In the genomic region with DNA sequence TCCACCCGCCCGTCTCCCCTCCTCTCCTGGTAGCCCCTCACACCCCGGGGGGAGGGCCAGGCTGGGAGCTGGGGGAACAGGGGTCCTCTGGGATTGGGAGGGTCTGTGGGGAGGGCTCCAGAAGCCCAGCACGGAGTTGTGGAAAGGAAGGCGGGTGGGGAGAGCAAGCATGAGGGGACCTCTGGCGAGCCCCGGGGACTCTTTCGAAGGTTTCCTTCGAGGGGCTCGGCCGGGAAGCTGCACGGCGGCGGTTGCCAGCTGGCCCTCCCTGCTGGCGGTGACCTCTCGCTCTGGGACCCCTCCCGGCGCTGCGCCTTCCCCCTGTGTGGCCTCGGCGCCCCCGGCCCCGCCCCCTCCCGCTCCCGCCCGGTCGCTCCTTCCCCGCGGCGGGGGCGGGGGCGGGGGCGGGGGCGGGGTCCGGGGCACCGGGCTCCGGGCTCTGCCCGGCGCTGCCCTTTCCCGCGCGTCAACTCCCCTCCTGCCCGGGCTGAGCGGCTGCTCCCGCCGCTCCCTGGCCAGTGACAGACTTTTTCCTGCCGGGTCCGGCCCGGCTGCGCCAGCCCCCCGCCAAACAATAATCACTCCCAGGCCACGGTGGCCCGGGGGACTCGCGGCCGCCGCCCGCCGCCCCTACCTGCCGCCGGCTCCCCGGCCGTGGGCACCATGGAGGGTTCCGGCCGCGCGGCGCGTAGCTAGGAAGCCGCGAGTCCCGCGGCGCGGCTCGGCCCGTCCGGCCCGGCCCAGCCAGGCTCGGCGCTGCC, we compare ENCODE assay signal across 6 cellular contexts. TPM values are rescaled to one million over a fixed set of nuclear protein-coding genes. Genes with fewer than 3 reads are reported as not detected.
DNase-seq lines count a peak whose midpoint lies in the region; ATAC-seq and TF ChIP-seq lines count a peak whose summit lies in the region.

No MANE protein-coding gene starts in this region.

- H3K36me3 ChIP-seq in left ventricle myocardium inferior = no peaks in the 10 kb centered on the region

- H3K36me3 Mint-ChIP-seq in activated CD8-positive, alpha-beta memory T cell treated with anti-CD3 and anti-CD28 coated beads, Interleukin-2, amount 10 ng/mL, durations not matched to agents 7 days and 5 days = no peaks in the 10 kb centered on the region
- no peaks in the 10 kb centered on the region for H3K36me3 Mint-ChIP-seq in type B pancreatic cell

- no peaks in the 10 kb centered on the region for H3K9me3 ChIP-seq in left ventricle myocardium inferior (replicated peaks)

- TF ChIP-seq CTCF in left ventricle myocardium inferior (IDR thresholded peaks at IDR 0.05; ENCODE audit: borderline replicate concordance) = no peak
- TF ChIP-seq CTCF in type B pancreatic cell (conservative IDR thresholded peaks at IDR 0.05) = no peak

- no peak overlapping the region for H3K27ac Mint-ChIP-seq in activated CD8-positive, alpha-beta memory T cell treated with anti-CD3 and anti-CD28 coated beads, Interleukin-2, amount 10 ng/mL, durations not matched to agents 7 days and 5 days
- no peak overlapping the region for H3K27ac Mint-ChIP-seq in type B pancreatic cell

- peak overlapping the region; percentile 91 for H3K27ac ChIP-seq in left ventricle myocardium inferior (replicated peaks)

- H3K9me3 Mint-ChIP-seq in activated CD8-positive, alpha-beta memory T cell treated with anti-CD3 and anti-CD28 coated beads, Interleukin-2, amount 10 ng/mL, durations not matched to agents 7 days and 5 days (ENCODE audit: low read depth) = no peaks in the 10 kb centered on the region
- no peaks in the 10 kb centered on the region for H3K9me3 Mint-ChIP-seq in type B pancreatic cell

- peaks cover 66% of the 10 kb centered on the region for H3K27me3 Mint-ChIP-seq in activated CD8-positive, alpha-beta memory T cell treated with anti-CD3 and anti-CD28 coated beads, Interleukin-2, amount 10 ng/mL, durations not matched to agents 7 days and 5 days
- H3K27me3 Mint-ChIP-seq in type B pancreatic cell = peaks cover 33% of the 10 kb centered on the region

- no peak for DNase-seq in activated CD8-positive, alpha-beta memory T cell treated with anti-CD3 and anti-CD28 coated beads, Interleukin-2, amount 10 ng/mL, durations not matched to agents 7 days and 5 days
- DNase-seq in activated CD8-positive, alpha-beta memory T cell treated with anti-CD3 and anti-CD28 coated beads for 24 hours = no peak
- DNase-seq in left ventricle myocardium inferior (no peak), type B pancreatic cell (ENCODE audit: extremely low spot score, unreplicated experiment) (no peak), SW 1271 (lab: John Stamatoyannopoulos, UW) (no peak), NCI-H1694 (lab: John Stamatoyannopoulos, UW) (no peak)

- peaks cover 31% of the 10 kb centered on the region for H3K27me3 ChIP-seq in left ventricle myocardium inferior (ENCODE audit: low read depth)

- peak; percentile 3 for ATAC-seq in activated CD8-positive, alpha-beta memory T cell treated with anti-CD3 and anti-CD28 coated beads, Interleukin-2, amount 10 ng/mL, durations not matched to agents 7 days and 5 days

- CTCF ChIA-PET in activated CD8-positive, alpha-beta memory T cell treated with anti-CD3 and anti-CD28 coated beads, Interleukin-2, amount 10 ng/mL, durations not matched to agents 7 days and 5 days (lab: Charles Lee) = interaction anchor here (0.8 to 32.6 kb wide), 5 partner anchors 4 to 256 kb away, joined by 3 to 1153 read pairs (median 9); partner anchors contain the start of genes CLCF1, POLD4 and RAD9A

- peaks cover 50% of the 10 kb centered on the region for H3K4me1 Mint-ChIP-seq in activated CD8-positive, alpha-beta memory T cell treated with anti-CD3 and anti-CD28 coated beads, Interleukin-2, amount 10 ng/mL, durations not matched to agents 7 days and 5 days
- H3K4me1 Mint-ChIP-seq in type B pancreatic cell (ENCODE audit: unreplicated experiment) = peaks cover 39% of the 10 kb centered on the region

- peak overlapping the region; percentile 82 for H3K4me3 ChIP-seq in left ventricle myocardium inferior

- intact Hi-C loops in left ventricle myocardium inferior (cut with micrococcal nuclease) = no loop called here

- H3K4me3 Mint-ChIP-seq in activated CD8-positive, alpha-beta memory T cell treated with anti-CD3 and anti-CD28 coated beads, Interleukin-2, amount 10 ng/mL, durations not matched to agents 7 days and 5 days = no peak overlapping the region
- H3K4me3 Mint-ChIP-seq in type B pancreatic cell = peak overlapping the region; percentile 88

- H3K4me1 ChIP-seq in left ventricle myocardium inferior = peaks cover 52% of the 10 kb centered on the region

RNA-seq across cellular contexts. Expression of gene CLCF1, which starts 1.0 kb away (rescaled TPM):
- total RNA-seq in activated CD8-positive, alpha-beta memory T cell treated with anti-CD3 and anti-CD28 coated beads, Interleukin-2, amount 10 ng/mL, durations not matched to agents 7 days and 5 days = 1 to 10 TPM in 1 of 2 experiments, under 1 TPM in 1; 0.76 to 1.9 TPM
- total RNA-seq in left ventricle myocardium inferior (0.82 TPM), type B pancreatic cell (ENCODE audit: low replicate concordance) (3.2 and 6.7 TPM in 2 replicates)

RNA-seq across cellular contexts. Expression of gene POLD4, which starts 19.1 kb away (rescaled TPM):
- 10 to 100 TPM; 36.5 to 49.6 TPM for total RNA-seq in activated CD8-positive, alpha-beta memory T cell treated with anti-CD3 and anti-CD28 coated beads, Interleukin-2, amount 10 ng/mL, durations not matched to agents 7 days and 5 days
- total RNA-seq in left ventricle myocardium inferior (47.0 TPM), type B pancreatic cell (ENCODE audit: low replicate concordance) (15.0 and 29.4 TPM in 2 replicates)

RNA-seq across cellular contexts. Expression of gene RAD9A, which starts 19.4 kb away (rescaled TPM):
- 10 to 100 TPM; 49.6 to 80.5 TPM for total RNA-seq in activated CD8-positive, alpha-beta memory T cell treated with anti-CD3 and anti-CD28 coated beads, Interleukin-2, amount 10 ng/mL, durations not matched to agents 7 days and 5 days
- 7.0 TPM for total RNA-seq in left ventricle myocardium inferior
- total RNA-seq in type B pancreatic cell (ENCODE audit: low replicate concordance) = 29.5 and 41.2 TPM in 2 replicates

RNA-seq across cellular contexts. Expression of gene PPP1CA, which starts 29.2 kb away (rescaled TPM):
- 100 to 1,000 TPM; 309 to 360 TPM for total RNA-seq in activated CD8-positive, alpha-beta memory T cell treated with anti-CD3 and anti-CD28 coated beads, Interleukin-2, amount 10 ng/mL, durations not matched to agents 7 days and 5 days
- 86.0 TPM for total RNA-seq in left ventricle myocardium inferior
- 137 TPM in 2 replicates for total RNA-seq in type B pancreatic cell (ENCODE audit: low replicate concordance)

RNA-seq across cellular contexts. Expression of gene TBC1D10C, which starts 31.5 kb away (rescaled TPM):
- 100 to 1,000 TPM; 278 to 312 TPM for total RNA-seq in activated CD8-positive, alpha-beta memory T cell treated with anti-CD3 and anti-CD28 coated beads, Interleukin-2, amount 10 ng/mL, durations not matched to agents 7 days and 5 days
- total RNA-seq in left ventricle myocardium inferior = 1.0 TPM
- 0.87 TPM in 1 of 2 replicates, not detected in the other for total RNA-seq in type B pancreatic cell (ENCODE audit: low replicate concordance)
